25 cellular contexts compared by ENCODE assay signal in the genomic region with DNA sequence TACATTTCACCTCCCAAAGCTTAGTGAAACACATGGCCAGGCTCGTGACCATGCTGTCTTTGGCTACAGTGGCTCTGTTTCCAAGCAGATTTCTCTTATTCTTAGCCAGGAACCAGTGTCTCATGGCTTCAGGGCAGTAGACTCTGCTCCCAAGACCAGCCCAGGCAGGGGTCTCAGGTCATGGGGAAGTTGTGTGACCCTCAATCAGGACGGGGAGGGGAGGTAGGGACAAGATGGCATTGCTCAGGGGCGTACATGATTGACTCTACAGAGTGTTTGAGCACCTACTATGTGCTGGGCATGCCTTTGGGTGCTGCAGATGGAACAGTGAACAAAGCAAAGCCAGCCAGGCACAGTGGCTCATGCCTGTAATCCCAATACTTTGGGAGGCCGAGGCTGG.
"Had no signal": no experiment of that assay in that cellular context is flagged by ENCODE, and none has a peak within 500 bp of the region (broad histone marks: within the 10 kb centered on the region; RNA-seq: fewer than 3 reads in every experiment).

No MANE protein-coding gene starts in this region.

- H3K36me3 Mint-ChIP-seq: stimulated activated naive B cell treated with anti-CD40 and anti-IgM and Interleukin-4, amounts not matched to agents 10 μg/mL and 1 μg/mL and 100 μg/mL, for 72 hours; type B pancreatic cell had no signal

- H3K4me1 ChIP-seq: esophagus squamous epithelium, heart right ventricle, prostate gland, tibial artery had no signal

- ATAC-seq: effector memory CD8-positive, alpha-beta T cell; heart right ventricle; natural killer cell treated with Interleukin-12 subunit alpha and Interleukin-12 subunit beta and Interleukin-15 and Interleukin-18, amount 100 ng/mL, for 72 hours; right cardiac atrium; stimulated activated naive B cell treated with anti-CD40 and anti-IgM and Interleukin-4, amounts not matched to agents 10 μg/mL and 1 μg/mL and 100 μg/mL, for 72 hours had no signal

- H3K4me1 Mint-ChIP-seq: memory B cell; neural crest cell; stimulated activated naive B cell treated with anti-CD40 and anti-IgM and Interleukin-4, amounts not matched to agents 10 μg/mL and 1 μg/mL and 100 μg/mL, for 72 hours had no signal

- H3K4me3 Mint-ChIP-seq: effector memory CD8-positive, alpha-beta T cell; memory B cell; natural killer cell treated with Interleukin-12 subunit alpha and Interleukin-12 subunit beta and Interleukin-15 and Interleukin-18, amount 100 ng/mL, for 72 hours; neural crest cell; stimulated activated naive B cell treated with anti-CD40 and anti-IgM and Interleukin-4, amounts not matched to agents 10 μg/mL and 1 μg/mL and 100 μg/mL, for 72 hours; stimulated activated naive CD8-positive, alpha-beta T cell treated with anti-CD3 and anti-CD28 coated beads, Interleukin-15, Interleukin-2, amounts not matched to agents 100 ng/mL and 50 ng/mL, for 24 hours; type B pancreatic cell had no signal

- H3K4me3 ChIP-seq: esophagus squamous epithelium, heart right ventricle, lung, prostate gland, testis, tibial artery had no signal

- H3K27ac ChIP-seq: esophagus squamous epithelium, heart right ventricle, neutrophil, prostate gland, testis, tibial artery had no signal

- H3K9me3 Mint-ChIP-seq: effector memory CD8-positive, alpha-beta T cell; stimulated activated naive CD8-positive, alpha-beta T cell treated with anti-CD3 and anti-CD28 coated beads, Interleukin-15, Interleukin-2, amounts not matched to agents 100 ng/mL and 50 ng/mL, for 24 hours had no signal

- H3K27me3 ChIP-seq: testis had no signal

- H3K27ac Mint-ChIP-seq: effector memory CD8-positive, alpha-beta T cell; memory B cell; natural killer cell treated with Interleukin-12 subunit alpha and Interleukin-12 subunit beta and Interleukin-15 and Interleukin-18, amount 100 ng/mL, for 72 hours; stimulated activated naive B cell treated with anti-CD40 and anti-IgM and Interleukin-4, amounts not matched to agents 10 μg/mL and 1 μg/mL and 100 μg/mL, for 72 hours; stimulated activated naive CD8-positive, alpha-beta T cell treated with anti-CD3 and anti-CD28 coated beads, Interleukin-15, Interleukin-2, amounts not matched to agents 100 ng/mL and 50 ng/mL, for 24 hours; type B pancreatic cell had no signal

- H3K36me3 ChIP-seq: esophagus squamous epithelium, heart right ventricle, neutrophil, prostate gland, tibial artery had no signal

- H3K9me3 ChIP-seq: esophagus squamous epithelium, heart right ventricle, neutrophil, prostate gland, testis had no signal

- DNase-seq: central memory CD4-positive, alpha-beta T cell; dermis blood vessel endothelial cell; effector memory CD8-positive, alpha-beta T cell; erythroblast; esophagus squamous epithelium; foreskin melanocyte; glutamatergic neuron; heart right ventricle; hippocampal formation; kidney glomerular epithelial cell; right cardiac atrium; small intestine; stimulated activated CD4-positive, alpha-beta T cell treated with anti-CD3 and anti-CD28 coated beads, Interleukin-15, amount 100 ng/mL, for 24 hours; stimulated activated CD4-positive, alpha-beta T cell treated with anti-CD3 and anti-CD28 coated beads, Interleukin-2, amount 100 ng/mL, for 48 hours; stimulated activated naive B cell treated with anti-CD40 and anti-IgM and Interleukin-4, amounts not matched to agents 10 μg/mL and 1 μg/mL and 100 μg/mL, for 72 hours; testis had no signal
